ENCODE assay signal across 8 cellular contexts in the genomic region with DNA sequence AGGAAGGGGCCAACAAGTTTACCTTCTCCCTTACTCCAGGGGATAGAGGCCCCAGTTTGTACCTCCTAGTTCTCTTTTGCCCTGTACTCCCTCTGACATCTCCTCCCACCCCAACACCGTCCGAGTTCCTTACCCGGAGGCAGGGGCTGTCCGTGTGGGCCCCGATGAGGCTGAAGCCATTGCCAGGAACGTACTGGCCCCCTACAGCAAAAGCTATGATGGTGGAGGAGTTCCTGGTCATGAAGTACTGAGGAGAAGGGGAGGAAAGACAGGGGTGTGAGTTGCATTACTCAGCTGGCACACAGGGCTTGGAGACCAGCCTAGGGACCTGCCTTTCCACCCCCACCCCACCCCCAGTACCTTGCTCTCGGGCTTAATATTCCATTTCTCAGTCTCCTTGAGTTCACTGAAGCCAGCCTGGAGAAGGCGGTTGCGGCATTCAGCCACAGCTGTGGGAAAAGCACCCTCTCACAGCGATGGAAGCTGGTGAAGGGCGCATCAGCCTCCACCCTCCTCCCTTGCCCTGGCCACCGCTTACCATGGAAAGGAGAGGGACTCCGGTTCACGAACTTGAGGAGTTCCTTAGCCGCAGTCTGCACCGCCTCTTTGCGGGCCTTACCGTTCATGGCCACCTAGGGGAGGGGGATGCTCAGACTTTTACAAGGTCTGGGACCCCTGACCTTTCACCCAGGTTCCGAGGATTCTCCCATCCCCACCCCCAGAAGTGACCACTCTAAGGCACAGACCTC. TPM values are rescaled to one million over a fixed set of nuclear protein-coding genes. Genes with fewer than 3 reads are reported as not detected.
DNase-seq lines count a peak whose midpoint lies in the region; ATAC-seq, FAIRE-seq and TF ChIP-seq lines count a peak whose summit lies in the region.

No MANE protein-coding gene starts in this region.

- H2BK120ac ChIP-seq in mesenchymal stem cell (ENCODE audit: low read depth, low read length) = peak overlapping the region; percentile 21

- no peak for TF ChIP-seq POLR2A in K562 (conservative IDR thresholded peaks at IDR 0.05)

- H3K9ac ChIP-seq in K562 (ENCODE audit: insufficient read depth in 1 of 2, low read depth in 2 of 2, low read length in 2 of 2) (peak overlapping the region; percentile 82 to 88), mesenchymal stem cell (ENCODE audit: low read length) (peak overlapping the region; percentile 97)

- no peak for FAIRE-seq in K562 (lab: Jason Lieb, UNC)

- peak overlapping the region; percentile 85 for H3K4me2 ChIP-seq in K562 (ENCODE audit: insufficient read depth, low read length)
- H3K4me2 ChIP-seq in mesenchymal stem cell (ENCODE audit: low read length, poor library complexity, severe bottlenecking) = peak overlapping the region; percentile 75

- no peaks in the 10 kb centered on the region for H3K9me3 ChIP-seq in left ventricle myocardium inferior (replicated peaks)
- no peaks in the 10 kb centered on the region for H3K9me3 ChIP-seq in K562 (replicated peaks; ENCODE audit: control insufficient read depth, insufficient read depth, low read depth, low read length)
- H3K9me3 ChIP-seq in mesenchymal stem cell (ENCODE audit: control insufficient read depth, low read length) = no peaks in the 10 kb centered on the region
- H3K9me3 ChIP-seq in upper lobe of right lung = no peaks in the 10 kb centered on the region

- no peak for TF ChIP-seq RAD21 in K562 (CRISPR knock-in tag; conservative IDR thresholded peaks at IDR 0.05 in 1 of 2, IDR thresholded peaks at IDR 0.05 in 1 of 2)

- peak overlapping the region in 1 of 2 experiments; percentile 70 for H2BK12ac ChIP-seq in mesenchymal stem cell (ENCODE audit: low read length in 2 of 2)

- in situ Hi-C loops in K562 (cut with MboI) = no loop called here

- no peak overlapping the region for H2BK5ac ChIP-seq in mesenchymal stem cell (ENCODE audit: low read depth, low read length, poor library complexity, severe bottlenecking)

- POLR2A ChIA-PET in K562 (lab: Yijun Ruan, JAX) = interaction anchor here (0.9 to 1.3 kb wide), 2 partner anchors 8 to 16 kb away, joined by 5 to 6 read pairs; no protein-coding TSS in a partner anchor

- H3K36me3 ChIP-seq in left ventricle myocardium inferior (peaks cover 49% of the 10 kb centered on the region), K562 (ENCODE audit: control insufficient read depth, insufficient read depth, low read length) (peaks cover 48% of the 10 kb centered on the region; the same call in 2 of the 3 replicates), mesenchymal stem cell (ENCODE audit: control insufficient read depth in 1 of 2, insufficient read depth in 2 of 2, low read depth in 1 of 2, low read length in 2 of 2) (peaks cover 40 to 50% of the 10 kb centered on the region in 2 experiments), upper lobe of right lung (peaks cover 45% of the 10 kb centered on the region)

- H3K79me1 ChIP-seq in mesenchymal stem cell (replicated peaks; ENCODE audit: low read length, poor library complexity, severe bottlenecking) = peaks cover 13% of the 10 kb centered on the region

- H3K4me1 ChIP-seq in left ventricle myocardium inferior (peaks cover 31% of the 10 kb centered on the region), K562 (replicated peaks in 1 of 2; ENCODE audit: control insufficient read depth in 2 of 2, insufficient read depth in 2 of 2, low read length in 2 of 2) (peaks cover 17 to 31% of the 10 kb centered on the region in 2 experiments; a peak in 4 of 5 replicates), mesenchymal stem cell (ENCODE audit: control insufficient read depth, insufficient read depth, low read depth, low read length) (peaks cover 12% of the 10 kb centered on the region), upper lobe of right lung (peaks cover 20% of the 10 kb centered on the region)

- peak overlapping the region; percentile 94 for H3K4me3 ChIP-seq in left ventricle myocardium inferior
- peak overlapping the region; percentile 85 for H3K4me3 ChIP-seq in K562
- peak overlapping the region; percentile 72 to 95 for H3K4me3 ChIP-seq in mesenchymal stem cell (ENCODE audit: insufficient read depth in 1 of 2, low read depth in 1 of 2, low read length in 2 of 2)
- peak overlapping the region; percentile 90 for H3K4me3 ChIP-seq in upper lobe of right lung

- peaks cover 10% of the 10 kb centered on the region for H3K79me2 ChIP-seq in K562 (ENCODE audit: control insufficient read depth, insufficient read depth, low read length)

- H2AFZ ChIP-seq in K562 (ENCODE audit: low read depth, low read length) (0 out of 2 replicates have a peak overlapping the region, but pooled peaks have one; percentile 90), mesenchymal stem cell (ENCODE audit: low read depth, low read length) (no peak overlapping the region)

- H3K4ac ChIP-seq in mesenchymal stem cell (ENCODE audit: low read depth in 1 of 2, low read length in 2 of 2) = no peak overlapping the region

- CTCF ChIA-PET in K562 (lab: Yijun Ruan, JAX; ENCODE audit: low intra/inter-chr PET ratio) = no interaction called here

- TF ChIP-seq CTCF in left ventricle myocardium inferior (IDR thresholded peaks at IDR 0.05; ENCODE audit: borderline replicate concordance) (no peak), K562 (IDR thresholded peaks at IDR 0.05 in 2 of 3, conservative IDR thresholded peaks at IDR 0.05 in 1 of 3; ENCODE audit: insufficient read depth in 2 of 3, low read depth in 1 of 3, low read length in 3 of 3) (no peak), upper lobe of right lung (IDR thresholded peaks at IDR 0.05) (no peak)

- peak overlapping the region; percentile 70 to 90 for H3K18ac ChIP-seq in mesenchymal stem cell (ENCODE audit: low read depth in 1 of 2, low read length in 2 of 2)

- peak overlapping the region; percentile 64 for H4K91ac ChIP-seq in mesenchymal stem cell (ENCODE audit: low read length)

- intact Hi-C loops in left ventricle myocardium inferior (cut with micrococcal nuclease) (no loop called here), left cardiac atrium (cut with DNase I) (no loop called here), K562 (cut with micrococcal nuclease) (no loop called here), upper lobe of right lung (cut with DNase I) (no loop called here)

- H3K27me3 ChIP-seq in left ventricle myocardium inferior (ENCODE audit: low read depth) (no peaks in the 10 kb centered on the region), K562 (ENCODE audit: control insufficient read depth in 2 of 2, insufficient read depth in 2 of 2, low read length in 2 of 2) (no peaks in the 10 kb centered on the region), mesenchymal stem cell (ENCODE audit: control insufficient read depth in 1 of 2, insufficient read depth in 1 of 2, low read length in 2 of 2) (no peaks in the 10 kb centered on the region), upper lobe of right lung (no peaks in the 10 kb centered on the region)

- TF ChIP-seq EP300 in K562 (IDR thresholded peaks at IDR 0.05; ENCODE audit: low read length) = no peak

- BruUV-seq in K562 (replicated peaks; lab: Mats Ljungman, UMichigan) = TSS peak; percentile 44

- H3K27ac ChIP-seq in left ventricle myocardium inferior (replicated peaks) (peak overlapping the region; percentile 98), K562 (ENCODE audit: extremely low read depth, low read depth, low read length) (peak overlapping the region; percentile 89), mesenchymal stem cell (ENCODE audit: low read length, poor library complexity, severe bottlenecking) (peak overlapping the region; percentile 68), upper lobe of right lung (peak overlapping the region; percentile 96)

- WGBS in K562 (ENCODE audit: insufficient coverage, low coverage, missing lambda C conversion rate) = 61% methylated on average over 12 of the region's 19 CpGs
- 53% methylated on average over 16 of the region's 19 CpGs for WGBS in mesenchymal stem cell

- ATAC-seq in left cardiac atrium (no peak), K562 (no peak), upper lobe of right lung (no peak), GM21529 (IDR thresholded peaks at IDR 0.05; ENCODE audit: unreplicated experiment) (no peak), GM18909 (IDR thresholded peaks at IDR 0.05; ENCODE audit: poor library complexity, unreplicated experiment) (no peak)

- no peak overlapping the region for H4K8ac ChIP-seq in mesenchymal stem cell (ENCODE audit: low read length)

- DNase-seq in left ventricle myocardium inferior = no peak
- DNase-seq in left cardiac atrium = no peak
- no peak for DNase-seq in K562 (ENCODE audit: extremely low read depth in 1 of 4, low spot score in 3 of 4)
- DNase-seq in mesenchymal stem cell = no peak
- no peak for DNase-seq in upper lobe of right lung
- no peak for DNase-seq in AG08395 (ENCODE audit: low spot score)

- H2AK5ac ChIP-seq in mesenchymal stem cell (ENCODE audit: low read length, severe bottlenecking) = no peak overlapping the region

- H3K23ac ChIP-seq in mesenchymal stem cell (ENCODE audit: low read length in 2 of 2) = peak overlapping the region in 1 of 2 experiments; percentile 71

- no peak overlapping the region for H2BK15ac ChIP-seq in mesenchymal stem cell (ENCODE audit: low read depth, poor library complexity, severe bottlenecking)

- peak overlapping the region in 1 of 2 experiments; percentile 45 for H3K14ac ChIP-seq in mesenchymal stem cell (ENCODE audit: low read length in 2 of 2)

- peaks cover 10% of the 10 kb centered on the region for H3K9me1 ChIP-seq in K562 (ENCODE audit: control insufficient read depth, insufficient read depth, low read length)

- no peaks in the 10 kb centered on the region for H4K20me1 ChIP-seq in K562 (replicated peaks; ENCODE audit: control insufficient read depth, insufficient read depth, low read length)

RNA-seq across cellular contexts. Expression of a gene that starts 1.0 kb away (rescaled TPM):
- total RNA-seq in left ventricle myocardium inferior = 73.0 TPM
- total RNA-seq in left cardiac atrium = 10 to 100 TPM; 52.6 to 70.5 TPM
- total RNA-seq in K562 (2011; cell fraction: chromatin; rRNA removed; ENCODE audit: low replicate concordance) = 68.2 and 175 TPM in 2 replicates
- total RNA-seq in K562 (2011; cell fraction: nucleolus; rRNA removed) = 98.4 and 99.9 TPM in 2 replicates
- 71.9 and 73.9 TPM in 2 replicates for total RNA-seq in K562 (2011; cell fraction: nucleoplasm; rRNA removed)
- 37.5 and 62.2 TPM in 2 replicates for total RNA-seq in K562 (2014; rRNA removed)
- 28.3 and 38.1 TPM in 2 replicates for total RNA-seq in K562 (2014; rRNA removed; fragmentation: Illumina TruSeq; extraction: Trizol)
- 44.0 and 45.5 TPM in 2 replicates for total RNA-seq in K562 (2015; rRNA removed; fragmentation: Illumina TruSeq; extraction: Trizol)
- 71.4 and 74.8 TPM in 2 replicates for total RNA-seq in K562 (2021)
- 52.5 and 66.6 TPM in 2 replicates for polyA plus RNA-seq in K562 (2011; rRNA removed)
- polyA plus RNA-seq in K562 (2011; cell fraction: cytosol; rRNA removed) = 71.9 and 131 TPM in 2 replicates
- polyA plus RNA-seq in K562 (2011; cell fraction: nucleus; rRNA removed) = 108 and 164 TPM in 2 replicates
- 78.1 and 85.3 TPM in 2 replicates for polyA plus RNA-seq in K562 (2012)
- polyA plus RNA-seq in K562 (2014; fragmentation: Illumina TruSeq; extraction: Trizol) = 45.2 and 68.1 TPM in 2 replicates
- 10 to 100 TPM; 34.6 to 53.2 TPM for polyA plus RNA-seq in K562 (2014; fragmentation: Nextera tagmentation; extraction: Ambion mirVana)
- polyA plus RNA-seq in K562 (2014; rRNA removed) = 61.3 and 70.4 TPM in 2 replicates
- 24.7 and 36.5 TPM in 2 replicates for polyA minus RNA-seq in K562 (2011; rRNA and poly(A)+ RNA removed)
- 31.6 and 35.3 TPM in 2 replicates for polyA minus RNA-seq in K562 (2011; cell fraction: cytosol; rRNA and poly(A)+ RNA removed)
- 27.1 and 36.2 TPM in 2 replicates for polyA minus RNA-seq in K562 (2011; cell fraction: nucleus; rRNA and poly(A)+ RNA removed)
- polyA plus RNA-seq in mesenchymal stem cell (2013, experiment 1 of 2) = 67.3 TPM
- polyA plus RNA-seq in mesenchymal stem cell (2013, experiment 2 of 2) = 68.7 TPM
- 69.9 TPM for total RNA-seq in upper lobe of right lung

RNA-seq across cellular contexts. Expression of a gene that starts 31.5 kb away (rescaled TPM):
- 15,954 TPM for total RNA-seq in left ventricle myocardium inferior
- 1,000 to 10,000 TPM; 5,895 to 7,519 TPM for total RNA-seq in left cardiac atrium
- 4.9 and 11.0 TPM in 2 replicates for total RNA-seq in K562 (2011; cell fraction: chromatin; rRNA removed; ENCODE audit: low replicate concordance)
- 5.9 and 8.8 TPM in 2 replicates for total RNA-seq in K562 (2011; cell fraction: nucleolus; rRNA removed)
- total RNA-seq in K562 (2011; cell fraction: nucleoplasm; rRNA removed) = 5.4 and 9.5 TPM in 2 replicates
- total RNA-seq in K562 (2014; rRNA removed) = 25.8 and 27.8 TPM in 2 replicates
- total RNA-seq in K562 (2014; rRNA removed; fragmentation: Illumina TruSeq; extraction: Trizol) = 12.0 and 18.2 TPM in 2 replicates
- 28.3 and 29.1 TPM in 2 replicates for total RNA-seq in K562 (2015; rRNA removed; fragmentation: Illumina TruSeq; extraction: Trizol)
- total RNA-seq in K562 (2021) = 17.4 and 21.9 TPM in 2 replicates
- 17.0 and 58.9 TPM in 2 replicates for polyA plus RNA-seq in K562 (2011; rRNA removed)
- 13.4 and 60.3 TPM in 2 replicates for polyA plus RNA-seq in K562 (2011; cell fraction: cytosol; rRNA removed)
- 5.3 and 28.7 TPM in 2 replicates for polyA plus RNA-seq in K562 (2011; cell fraction: nucleus; rRNA removed)
- 21.4 and 54.5 TPM in 2 replicates for polyA plus RNA-seq in K562 (2012)
- polyA plus RNA-seq in K562 (2014; fragmentation: Illumina TruSeq; extraction: Trizol) = 32.7 and 35.3 TPM in 2 replicates
- polyA plus RNA-seq in K562 (2014; fragmentation: Nextera tagmentation; extraction: Ambion mirVana) = 1 to 10 TPM; 2.5 to 4.0 TPM
- 21.2 and 25.1 TPM in 2 replicates for polyA plus RNA-seq in K562 (2014; rRNA removed)
- polyA minus RNA-seq in K562 (2011; rRNA and poly(A)+ RNA removed) = 8.9 and 64.7 TPM in 2 replicates
- 5.5 and 26.3 TPM in 2 replicates for polyA minus RNA-seq in K562 (2011; cell fraction: cytosol; rRNA and poly(A)+ RNA removed)
- polyA minus RNA-seq in K562 (2011; cell fraction: nucleus; rRNA and poly(A)+ RNA removed) = 3.0 and 5.9 TPM in 2 replicates
- 1.2 TPM for polyA plus RNA-seq in mesenchymal stem cell (2013, experiment 1 of 2)
- polyA plus RNA-seq in mesenchymal stem cell (2013, experiment 2 of 2) = 1.8 TPM
- 59.4 TPM for total RNA-seq in upper lobe of right lung

RNA-seq across cellular contexts. Expression of a gene that starts 47.9 kb away (rescaled TPM):
- total RNA-seq in left ventricle myocardium inferior (145 TPM), left cardiac atrium (10 to 100 TPM; 94.6 to 94.9 TPM), K562 (2014; rRNA removed) (3.9 and 6.0 TPM in 2 replicates), K562 (2014; rRNA removed; fragmentation: Illumina TruSeq; extraction: Trizol) (1.3 and 1.5 TPM in 2 replicates), K562 (2015; rRNA removed; fragmentation: Illumina TruSeq; extraction: Trizol) (3.0 and 3.7 TPM in 2 replicates), K562 (2021) (6.0 and 8.7 TPM in 2 replicates), upper lobe of right lung (5.6 TPM)
- 12.1 and 39.1 TPM in 2 replicates for total RNA-seq in K562 (2011; cell fraction: chromatin; rRNA removed; ENCODE audit: low replicate concordance)
- total RNA-seq in K562 (2011; cell fraction: nucleolus; rRNA removed) = 23.0 and 26.8 TPM in 2 replicates
- total RNA-seq in K562 (2011; cell fraction: nucleoplasm; rRNA removed) = 15.2 and 19.2 TPM in 2 replicates
- polyA plus RNA-seq in K562 (2011; rRNA removed) (6.3 and 6.5 TPM in 2 replicates), K562 (2014; fragmentation: Illumina TruSeq; extraction: Trizol) (2.4 and 5.5 TPM in 2 replicates), K562 (2014; fragmentation: Nextera tagmentation; extraction: Ambion mirVana) (1 to 10 TPM in 1 of 2 experiments, under 1 TPM in 1; 0.49 to 1.3 TPM), K562 (2014; rRNA removed) (6.5 and 7.9 TPM in 2 replicates)
- polyA plus RNA-seq in K562 (2011; cell fraction: cytosol; rRNA removed) = 4.6 and 12.1 TPM in 2 replicates
- 24.5 and 70.3 TPM in 2 replicates for polyA plus RNA-seq in K562 (2011; cell fraction: nucleus; rRNA removed)
- 9.4 and 12.8 TPM in 2 replicates for polyA plus RNA-seq in K562 (2012)
- 1.5 and 2.0 TPM in 2 replicates for polyA minus RNA-seq in K562 (2011; rRNA and poly(A)+ RNA removed)
- polyA minus RNA-seq in K562 (2011; cell fraction: cytosol; rRNA and poly(A)+ RNA removed) = 3.1 and 4.2 TPM in 2 replicates
- polyA minus RNA-seq in K562 (2011; cell fraction: nucleus; rRNA and poly(A)+ RNA removed) = 11.8 and 14.0 TPM in 2 replicates
- polyA plus RNA-seq in mesenchymal stem cell (2013, experiment 1 of 2) = 19.3 TPM
- polyA plus RNA-seq in mesenchymal stem cell (2013, experiment 2 of 2) = 19.1 TPM

RNA-seq across cellular contexts. Expression of a gene that starts 54.2 kb away (rescaled TPM):
- total RNA-seq in left ventricle myocardium inferior = not detected
- not detected for total RNA-seq in left cardiac atrium
- total RNA-seq in K562 (2011; cell fraction: chromatin; rRNA removed; ENCODE audit: low replicate concordance) = not detected in 2 replicates
- total RNA-seq in K562 (2011; cell fraction: nucleolus; rRNA removed) = not detected in 2 replicates
- total RNA-seq in K562 (2011; cell fraction: nucleoplasm; rRNA removed) = not detected in 2 replicates
- not detected in 2 replicates for total RNA-seq in K562 (2014; rRNA removed)
- total RNA-seq in K562 (2014; rRNA removed; fragmentation: Illumina TruSeq; extraction: Trizol) = not detected in 2 replicates
- not detected in 2 replicates for total RNA-seq in K562 (2015; rRNA removed; fragmentation: Illumina TruSeq; extraction: Trizol)
- not detected in 2 replicates for total RNA-seq in K562 (2021)
- not detected in 2 replicates for polyA plus RNA-seq in K562 (2011; rRNA removed)
- not detected in 2 replicates for polyA plus RNA-seq in K562 (2011; cell fraction: cytosol; rRNA removed)
- polyA plus RNA-seq in K562 (2011; cell fraction: nucleus; rRNA removed) = not detected in 2 replicates
- not detected in 2 replicates for polyA plus RNA-seq in K562 (2012)
- polyA plus RNA-seq in K562 (2014; fragmentation: Illumina TruSeq; extraction: Trizol) = not detected in 2 replicates
- polyA plus RNA-seq in K562 (2014; fragmentation: Nextera tagmentation; extraction: Ambion mirVana) = not detected
- not detected in 2 replicates for polyA plus RNA-seq in K562 (2014; rRNA removed)
- polyA minus RNA-seq in K562 (2011; rRNA and poly(A)+ RNA removed) = not detected in 2 replicates
- polyA minus RNA-seq in K562 (2011; cell fraction: cytosol; rRNA and poly(A)+ RNA removed) = not detected in 2 replicates
- polyA minus RNA-seq in K562 (2011; cell fraction: nucleus; rRNA and poly(A)+ RNA removed) = not detected in 2 replicates
- not detected for polyA plus RNA-seq in mesenchymal stem cell (2013, experiment 1 of 2)
- polyA plus RNA-seq in mesenchymal stem cell (2013, experiment 2 of 2) = not detected
- not detected for total RNA-seq in upper lobe of right lung

Comparison
In these comparisons a context has a peak if more than half of its experiments do, and no peak if none do; other contexts are left out.
1. RNA of a gene that starts 31.5 kb away (total RNA-seq): 15,954 TPM in left ventricle myocardium inferior (single experiment) and 5,895 to 7,519 TPM in left cardiac atrium; 59.4 TPM in upper lobe of right lung (single experiment) and 4.9 to 29.1 TPM in K562; every median in the first group is over 10 times any median in the second.
2. Peak in every context shown above with its lines, with median percentiles within 50 percentile points of each other: H3K27ac ChIP-seq and H3K4me3 ChIP-seq.